In the genomic region with DNA sequence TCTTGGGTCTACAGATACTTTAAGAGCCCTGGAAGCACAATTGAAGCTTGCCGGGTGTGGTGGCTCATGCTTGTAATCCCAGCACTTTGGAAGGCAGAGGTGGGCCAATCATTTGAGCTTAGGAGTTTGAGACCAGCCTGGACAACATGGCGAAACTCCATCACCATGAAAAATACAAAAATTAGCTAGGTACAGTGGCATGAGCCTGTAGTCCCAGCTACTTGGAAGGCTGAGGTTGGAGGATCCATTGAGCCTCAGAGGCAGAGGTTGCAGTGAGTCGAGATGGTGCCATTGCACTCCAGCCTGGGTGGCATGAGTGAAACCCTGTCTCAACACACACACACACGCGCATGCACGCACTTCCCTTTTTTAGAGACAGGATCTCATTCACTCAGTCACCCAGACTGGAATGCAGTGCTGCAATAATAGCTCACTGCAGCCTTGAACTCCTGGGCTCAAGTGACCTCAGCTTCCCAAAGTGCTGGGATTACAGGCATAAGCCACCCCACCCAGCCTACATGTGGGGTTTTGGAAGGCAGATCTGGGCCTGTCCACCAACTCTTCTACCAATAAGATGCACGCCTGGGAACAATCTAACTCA, we compare ENCODE assay signal across 12 cellular contexts.
DNase-seq lines count a peak whose midpoint lies in the region; ATAC-seq and TF ChIP-seq lines count a peak whose summit lies in the region.
"Had no signal": no experiment of that assay in that cellular context is flagged by ENCODE, and none has a peak within 500 bp of the region (broad histone marks: within the 10 kb centered on the region; RNA-seq: fewer than 3 reads in every experiment).

No MANE protein-coding gene starts in this region.

- H3K14ac ChIP-seq in trophoblast cell (ENCODE audit: low read length), result no peak overlapping the region

- ATAC-seq in natural killer cell (no peak), GM21717 (IDR thresholded peaks at IDR 0.05; ENCODE audit: unreplicated experiment) (no peak)
- ATAC-seq: T-cell had no signal

- no peaks in the 10 kb centered on the region for H3K27me3 Mint-ChIP-seq in natural killer cell (ENCODE audit: low read depth in 2 of 2)

- H4K91ac ChIP-seq in trophoblast cell (ENCODE audit: low read depth, low read length), result no peak overlapping the region

- H3K36me3 ChIP-seq in Peyer's patch (no peaks in the 10 kb centered on the region), trophoblast cell (ENCODE audit: control insufficient read depth in 1 of 2, insufficient read depth in 2 of 2, low read length in 2 of 2) (no peaks in the 10 kb centered on the region)
- H3K36me3 ChIP-seq: ovary had no signal

- no peaks in the 10 kb centered on the region for H3K79me2 ChIP-seq in trophoblast cell (ENCODE audit: control insufficient read depth, insufficient read depth, low read length, poor library complexity)

- H2AFZ ChIP-seq in trophoblast cell (ENCODE audit: insufficient read depth, low read length, poor library complexity), result no peak overlapping the region

- H3K9me3 ChIP-seq in Peyer's patch (no peaks in the 10 kb centered on the region), trophoblast cell (ENCODE audit: insufficient read depth, low read depth, low read length) (no peaks in the 10 kb centered on the region)
- H3K9me3 ChIP-seq: ovary had no signal

- TF ChIP-seq POLR2A in Peyer's patch (IDR thresholded peaks at IDR 0.05), result no peak

- H3K27ac ChIP-seq in Peyer's patch, result no peak overlapping the region
- H3K27ac ChIP-seq in trophoblast cell (ENCODE audit: low read depth, low read length), result no peak overlapping the region
- H3K27ac ChIP-seq: ovary had no signal

- no peak for TF ChIP-seq CTCF in Peyer's patch (IDR thresholded peaks at IDR 0.05)
- TF ChIP-seq CTCF in natural killer cell (IDR thresholded peaks at IDR 0.05), result no peak

- no peak overlapping the region for H4K12ac ChIP-seq in trophoblast cell (ENCODE audit: low read depth, low read length)

- no peak overlapping the region for H3K4me2 ChIP-seq in trophoblast cell (ENCODE audit: low read length)

- H4K8ac ChIP-seq in trophoblast cell (ENCODE audit: low read depth, low read length), result no peak overlapping the region

- H2BK12ac ChIP-seq in trophoblast cell (ENCODE audit: low read length), result no peak overlapping the region

- peaks cover 3% of the 10 kb centered on the region for H3K79me1 ChIP-seq in trophoblast cell (ENCODE audit: low read length)

- H3K4me3 ChIP-seq in Peyer's patch, result no peak overlapping the region
- no peak overlapping the region for H3K4me3 ChIP-seq in trophoblast cell (ENCODE audit: low read depth, low read length)
- H3K4me3 ChIP-seq: ovary had no signal

- no peaks in the 10 kb centered on the region for H3K9me3 Mint-ChIP-seq in natural killer cell

- no peak overlapping the region for H2AK5ac ChIP-seq in trophoblast cell (ENCODE audit: low read length)

- DNase-seq in EL (peak; percentile 46), Peyer's patch (peak in 2 of 3 donors; percentile 26 to 54), fibroblast of peridontal ligament (ENCODE audit: extremely low read depth) (peak; percentile 10), trophoblast cell (peak; percentile 75 to 77), NCI-H1694 (lab: John Stamatoyannopoulos, UW) (no peak), natural killer cell (no peak), NCI-H2171 (lab: John Stamatoyannopoulos, UW) (no peak)
- DNase-seq: central memory CD4-positive, alpha-beta T cell; NCI-H2081; ovary had no signal

- no peak overlapping the region for H3K4me3 Mint-ChIP-seq in natural killer cell
- H3K4me3 Mint-ChIP-seq: T-cell had no signal

- peaks cover 0 to 3% of the 10 kb centered on the region in 2 donors for H3K4me1 Mint-ChIP-seq in natural killer cell

- no peak overlapping the region for H3K18ac ChIP-seq in trophoblast cell (ENCODE audit: low read length)

- H3K4ac ChIP-seq in trophoblast cell (ENCODE audit: low read depth, low read length), result no peak overlapping the region

- no peaks in the 10 kb centered on the region for H3K27me3 ChIP-seq in Peyer's patch
- no peaks in the 10 kb centered on the region for H3K27me3 ChIP-seq in trophoblast cell (ENCODE audit: insufficient read depth, low read length)
- H3K27me3 ChIP-seq: ovary had no signal

- H3K23ac ChIP-seq in trophoblast cell (ENCODE audit: low read length), result no peak overlapping the region

- no CpG with 5 or more reads among the region's 7 CpGs for WGBS in trophoblast cell (ENCODE audit: extremely low coverage, insufficient coverage, insufficient read length)

- no peaks in the 10 kb centered on the region for H3K4me1 ChIP-seq in Peyer's patch
- peaks cover 2 to 4% of the 10 kb centered on the region in 2 experiments for H3K4me1 ChIP-seq in trophoblast cell (ENCODE audit: control insufficient read depth in 1 of 2, insufficient read depth in 2 of 2, low read length in 2 of 2)

- no peak overlapping the region for H3K9ac ChIP-seq in trophoblast cell (ENCODE audit: low read length)

- H2BK120ac ChIP-seq in trophoblast cell (ENCODE audit: insufficient read depth, low read length, poor library complexity), result no peak overlapping the region

- H3K27ac Mint-ChIP-seq in natural killer cell, result no peak overlapping the region
- H3K27ac Mint-ChIP-seq: T-cell had no signal

- H3K36me3 Mint-ChIP-seq in natural killer cell, result no peaks in the 10 kb centered on the region
- H3K36me3 Mint-ChIP-seq: T-cell had no signal

- no peak overlapping the region for H2BK5ac ChIP-seq in trophoblast cell (ENCODE audit: low read depth, low read length, poor library complexity)

- intact Hi-C loops in natural killer cell (cut with micrococcal nuclease), result no loop called here

Comparison
In these comparisons a context has a peak if more than half of its experiments do, and no peak if none do; other contexts are left out.
1. DNase-seq: peak in EL (single experiment), Peyer's patch (2 of 3), fibroblast of peridontal ligament (single experiment) and trophoblast cell (2 of 2); none in NCI-H1694 (single experiment), natural killer cell (single experiment) and NCI-H2171 (single experiment).